Comparison of ENCODE assay signal across 1 cellular context in the genomic region with DNA sequence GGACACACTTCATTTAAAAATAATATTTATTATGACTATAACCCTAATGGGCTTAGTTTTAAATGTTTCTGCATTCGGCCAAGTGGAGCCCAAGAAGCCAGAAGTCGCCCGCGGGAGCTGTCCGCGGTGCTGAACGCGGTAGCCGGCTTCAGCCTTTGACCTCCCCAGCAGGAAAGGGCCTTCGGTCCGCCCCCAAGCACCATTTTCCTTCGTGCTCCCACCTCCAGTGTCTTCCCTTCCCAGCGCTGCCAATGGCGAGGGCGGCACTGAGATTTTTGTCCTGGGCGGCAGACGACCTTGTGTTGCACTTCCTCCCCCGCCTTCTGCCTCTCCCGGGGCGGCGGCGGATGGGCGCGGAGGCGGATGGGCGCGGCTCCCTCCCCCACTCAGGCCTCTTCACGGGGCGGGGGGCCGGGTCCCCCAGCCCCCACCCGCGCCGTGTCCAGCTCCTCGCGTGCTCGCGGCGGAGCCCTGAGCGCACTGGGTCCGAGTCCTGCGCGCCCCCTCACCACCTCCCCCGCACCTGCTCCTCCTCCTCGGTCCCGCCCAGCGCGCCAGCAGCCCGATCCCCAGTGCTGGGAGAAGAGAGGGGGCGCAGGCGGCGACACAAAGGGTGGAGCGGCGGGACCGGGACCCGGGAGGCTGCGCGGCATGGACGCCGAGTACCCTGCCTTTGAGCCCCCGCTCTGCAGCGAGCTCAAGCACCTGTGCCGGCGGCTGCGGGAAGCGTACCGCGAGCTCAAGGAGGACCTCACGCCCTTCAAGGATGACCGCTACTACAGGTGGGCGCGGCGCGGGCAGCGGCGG.
TF ChIP-seq lines count a peak whose summit lies in the region.

No MANE protein-coding gene starts in this region.

TF ChIP-seq in HepG2, 621 proteins besides CTCF, POLR2A, EP300 and RAD21 (continued from another document and continues in another):
- 0 out of 2 replicates have a peak, but pooled peaks have one; percentile 32 for TF ChIP-seq DDIT3 (CRISPR knock-in tag; IDR thresholded peaks at IDR 0.05)
- no peak for TF ChIP-seq ZNF619 (CRISPR knock-in tag; IDR thresholded peaks at IDR 0.05)
- peak; percentile 99 for TF ChIP-seq GLI4 (CRISPR knock-in tag; IDR thresholded peaks at IDR 0.05; ENCODE audit: borderline replicate concordance)
- TF ChIP-seq ZNF12 (CRISPR knock-in tag; IDR thresholded peaks at IDR 0.05) = peak; percentile 83
- TF ChIP-seq ZBTB25 (CRISPR knock-in tag; IDR thresholded peaks at IDR 0.05) = peak; percentile 99
- TF ChIP-seq RXRB (CRISPR knock-in tag; IDR thresholded peaks at IDR 0.05; ENCODE audit: borderline replicate concordance) = peak; percentile 94
- peak; percentile 99 for TF ChIP-seq ZNF883 (CRISPR knock-in tag; IDR thresholded peaks at IDR 0.05; ENCODE audit: not compliant biosample characterization)
- no peak for TF ChIP-seq NFRKB (IDR thresholded peaks at IDR 0.05)
- peak; percentile 90 for TF ChIP-seq KDM4B (CRISPR knock-in tag; IDR thresholded peaks at IDR 0.05)
- TF ChIP-seq CENPX (CRISPR knock-in tag; IDR thresholded peaks at IDR 0.05) = no peak
- TF ChIP-seq, protein P1, sequence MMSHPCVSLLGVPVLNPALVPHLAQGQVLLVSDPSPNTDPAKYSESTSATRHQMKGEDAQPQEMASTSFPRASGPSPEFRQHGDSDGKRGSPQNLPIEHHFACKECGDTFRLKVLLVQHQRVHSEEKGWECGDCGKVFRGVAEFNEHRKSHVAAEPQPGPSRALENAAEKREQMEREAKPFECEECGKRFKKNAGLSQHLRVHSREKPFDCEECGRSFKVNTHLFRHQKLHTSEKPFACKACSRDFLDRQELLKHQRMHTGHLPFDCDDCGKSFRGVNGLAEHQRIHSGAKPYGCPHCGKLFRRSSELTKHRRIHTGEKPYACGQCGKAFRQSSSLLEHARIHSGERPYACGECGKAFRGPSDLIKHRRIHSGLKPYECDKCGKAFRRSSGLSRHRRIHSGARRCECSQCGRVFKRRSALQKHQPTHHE (CRISPR knock-in tag; IDR thresholded peaks at IDR 0.05; ENCODE audit: borderline replicate concordance) = peak; percentile 87; the same call in 1 of the 2 replicates
- TF ChIP-seq ZBTB2 (CRISPR knock-in tag; IDR thresholded peaks at IDR 0.05; ENCODE audit: low read depth) = peak; percentile 66
- TF ChIP-seq CENPBD1 (CRISPR knock-in tag; IDR thresholded peaks at IDR 0.05; ENCODE audit: borderline replicate concordance, low read depth) = no peak; the same call in 1 of the 2 replicates
- peak; percentile 26; the same call in 1 of the 2 replicates for TF ChIP-seq ZNF782 (CRISPR knock-in tag; IDR thresholded peaks at IDR 0.05; ENCODE audit: borderline replicate concordance)
- peak; percentile 62 for TF ChIP-seq NFYC (CRISPR knock-in tag; IDR thresholded peaks at IDR 0.05)
- peak; percentile 87 for TF ChIP-seq ZSCAN25 (CRISPR knock-in tag; IDR thresholded peaks at IDR 0.05)
- TF ChIP-seq STAT6 (CRISPR knock-in tag; IDR thresholded peaks at IDR 0.05; ENCODE audit: borderline replicate concordance) = no peak
- TF ChIP-seq MED13 (CRISPR knock-in tag; IDR thresholded peaks at IDR 0.05) = peak; percentile 94
- TF ChIP-seq HES4 (CRISPR knock-in tag; IDR thresholded peaks at IDR 0.05; ENCODE audit: borderline replicate concordance) = peak; percentile 97
- TF ChIP-seq PHF8 (CRISPR knock-in tag; IDR thresholded peaks at IDR 0.05) = peak; percentile 73
- TF ChIP-seq ZNF557 (CRISPR knock-in tag; IDR thresholded peaks at IDR 0.05) = peak; percentile 99
- TF ChIP-seq PRMT3 (CRISPR knock-in tag; IDR thresholded peaks at IDR 0.05; ENCODE audit: borderline replicate concordance, low read depth) = no peak
- TF ChIP-seq, protein P2, sequence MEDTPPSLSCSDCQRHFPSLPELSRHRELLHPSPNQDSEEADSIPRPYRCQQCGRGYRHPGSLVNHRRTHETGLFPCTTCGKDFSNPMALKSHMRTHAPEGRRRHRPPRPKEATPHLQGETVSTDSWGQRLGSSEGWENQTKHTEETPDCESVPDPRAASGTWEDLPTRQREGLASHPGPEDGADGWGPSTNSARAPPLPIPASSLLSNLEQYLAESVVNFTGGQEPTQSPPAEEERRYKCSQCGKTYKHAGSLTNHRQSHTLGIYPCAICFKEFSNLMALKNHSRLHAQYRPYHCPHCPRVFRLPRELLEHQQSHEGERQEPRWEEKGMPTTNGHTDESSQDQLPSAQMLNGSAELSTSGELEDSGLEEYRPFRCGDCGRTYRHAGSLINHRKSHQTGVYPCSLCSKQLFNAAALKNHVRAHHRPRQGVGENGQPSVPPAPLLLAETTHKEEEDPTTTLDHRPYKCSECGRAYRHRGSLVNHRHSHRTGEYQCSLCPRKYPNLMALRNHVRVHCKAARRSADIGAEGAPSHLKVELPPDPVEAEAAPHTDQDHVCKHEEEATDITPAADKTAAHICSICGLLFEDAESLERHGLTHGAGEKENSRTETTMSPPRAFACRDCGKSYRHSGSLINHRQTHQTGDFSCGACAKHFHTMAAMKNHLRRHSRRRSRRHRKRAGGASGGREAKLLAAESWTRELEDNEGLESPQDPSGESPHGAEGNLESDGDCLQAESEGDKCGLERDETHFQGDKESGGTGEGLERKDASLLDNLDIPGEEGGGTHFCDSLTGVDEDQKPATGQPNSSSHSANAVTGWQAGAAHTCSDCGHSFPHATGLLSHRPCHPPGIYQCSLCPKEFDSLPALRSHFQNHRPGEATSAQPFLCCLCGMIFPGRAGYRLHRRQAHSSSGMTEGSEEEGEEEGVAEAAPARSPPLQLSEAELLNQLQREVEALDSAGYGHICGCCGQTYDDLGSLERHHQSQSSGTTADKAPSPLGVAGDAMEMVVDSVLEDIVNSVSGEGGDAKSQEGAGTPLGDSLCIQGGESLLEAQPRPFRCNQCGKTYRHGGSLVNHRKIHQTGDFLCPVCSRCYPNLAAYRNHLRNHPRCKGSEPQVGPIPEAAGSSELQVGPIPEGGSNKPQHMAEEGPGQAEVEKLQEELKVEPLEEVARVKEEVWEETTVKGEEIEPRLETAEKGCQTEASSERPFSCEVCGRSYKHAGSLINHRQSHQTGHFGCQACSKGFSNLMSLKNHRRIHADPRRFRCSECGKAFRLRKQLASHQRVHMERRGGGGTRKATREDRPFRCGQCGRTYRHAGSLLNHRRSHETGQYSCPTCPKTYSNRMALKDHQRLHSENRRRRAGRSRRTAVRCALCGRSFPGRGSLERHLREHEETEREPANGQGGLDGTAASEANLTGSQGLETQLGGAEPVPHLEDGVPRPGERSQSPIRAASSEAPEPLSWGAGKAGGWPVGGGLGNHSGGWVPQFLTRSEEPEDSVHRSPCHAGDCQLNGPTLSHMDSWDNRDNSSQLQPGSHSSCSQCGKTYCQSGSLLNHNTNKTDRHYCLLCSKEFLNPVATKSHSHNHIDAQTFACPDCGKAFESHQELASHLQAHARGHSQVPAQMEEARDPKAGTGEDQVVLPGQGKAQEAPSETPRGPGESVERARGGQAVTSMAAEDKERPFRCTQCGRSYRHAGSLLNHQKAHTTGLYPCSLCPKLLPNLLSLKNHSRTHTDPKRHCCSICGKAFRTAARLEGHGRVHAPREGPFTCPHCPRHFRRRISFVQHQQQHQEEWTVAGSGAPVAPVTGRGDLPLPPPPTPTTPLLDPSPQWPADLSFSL (CRISPR knock-in tag; IDR thresholded peaks at IDR 0.05) = 0 out of 2 replicates have a peak, but pooled peaks have one; percentile 33
- no peak for TF ChIP-seq DR1 (CRISPR knock-in tag; IDR thresholded peaks at IDR 0.05)
- TF ChIP-seq MATR3 (CRISPR knock-in tag; IDR thresholded peaks at IDR 0.05) = no peak
- TF ChIP-seq ZNF574 (CRISPR knock-in tag; IDR thresholded peaks at IDR 0.05) = peak; percentile 90
- TF ChIP-seq GLMP (CRISPR knock-in tag; IDR thresholded peaks at IDR 0.05; ENCODE audit: borderline replicate concordance) = peak; percentile 95
- peak; percentile 60; the same call in 1 of the 2 replicates for TF ChIP-seq RBFOX2 (IDR thresholded peaks at IDR 0.05; ENCODE audit: low read depth, low read length)
- TF ChIP-seq ZNF569 (CRISPR knock-in tag; IDR thresholded peaks at IDR 0.05; ENCODE audit: borderline replicate concordance) = peak; percentile 75; the same call in 1 of the 2 replicates
- TF ChIP-seq ZNF580 (CRISPR knock-in tag; IDR thresholded peaks at IDR 0.05; ENCODE audit: borderline replicate concordance, low read depth) = peak; percentile 100
- peak; percentile 93 for TF ChIP-seq PATZ1 (CRISPR knock-in tag; IDR thresholded peaks at IDR 0.05)
- peak; percentile 80 for TF ChIP-seq FOXO1 (CRISPR knock-in tag; IDR thresholded peaks at IDR 0.05)
